1 cellular context compared by ENCODE assay signal in the genomic region with DNA sequence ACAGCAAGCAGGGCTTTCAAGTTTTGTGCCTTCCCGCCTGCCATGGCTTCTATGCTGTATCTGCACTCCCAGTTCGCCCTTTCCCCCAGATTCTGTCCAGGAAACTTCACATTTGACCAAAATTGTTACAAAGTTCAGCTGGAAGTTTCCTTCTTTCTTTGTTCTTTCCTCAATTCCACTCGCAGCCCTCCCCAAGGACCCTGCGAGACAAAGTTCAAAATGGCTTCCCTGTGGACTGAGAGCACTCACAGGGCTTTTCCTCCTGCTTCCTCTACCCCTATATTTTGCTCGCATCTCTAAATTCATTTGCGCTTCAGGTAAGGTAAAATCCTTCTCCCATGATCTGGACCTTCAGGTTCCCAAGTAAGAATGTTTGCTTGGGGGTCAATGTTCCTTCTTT.
TF ChIP-seq lines count a peak whose summit lies in the region.

No MANE protein-coding gene starts in this region.

TF ChIP-seq in H1, 55 proteins besides CTCF, POLR2A, EP300 and RAD21 (continued from another document):
- no peak for TF ChIP-seq CHD2 (IDR thresholded peaks at IDR 0.05; ENCODE audit: low read length)
